In genomic region chr14:97532052-97532451, GRCh38 we compare ENCODE assay signal across 31 cellular contexts.
A peak's percentile ranks its signal among the peaks of the same experiment; 100 is the strongest.
DNase-seq lines count a peak whose midpoint lies in the region; ATAC-seq, FAIRE-seq and TF ChIP-seq lines count a peak whose summit lies in the region.
"Had no signal": no experiment of that assay in that cellular context is flagged by ENCODE, and none has a peak within 500 bp of the region (broad histone marks: within the 10 kb centered on the region; RNA-seq: fewer than 3 reads in every experiment).

No MANE protein-coding gene starts in this region.

- intact Hi-C loops in HepG2 (cut with micrococcal nuclease; ENCODE audit: unreplicated experiment) (no loop called here), right lobe of liver (cut with DNase I) (no loop called here)

- no peak for ATAC-seq in HepG2
- ATAC-seq in right lobe of liver, result no peak
- no peak for ATAC-seq in GM21786 (IDR thresholded peaks at IDR 0.05; ENCODE audit: unreplicated experiment)
- ATAC-seq: A549; CD8-positive, alpha-beta T cell had no signal

- no peak for FAIRE-seq in HepG2 (lab: Jason Lieb, UNC)
- FAIRE-seq: A204.1, A549, D721Med had no signal

- H3K36me3 ChIP-seq in HepG2 (replicated peaks in 1 of 2; ENCODE audit: control insufficient read depth in 1 of 2, insufficient read depth in 2 of 2, low read length in 2 of 2) (no peaks in the 10 kb centered on the region), right lobe of liver (no peaks in the 10 kb centered on the region), HEK293 (ENCODE audit: control insufficient read depth in 2 of 2, insufficient read depth in 1 of 2, low read length in 2 of 2) (no peaks in the 10 kb centered on the region)
- H3K36me3 ChIP-seq: BE2C; BLaER1; BLaER1 treated with 17β-estradiol and CSF1 and Interleukin-3, amounts not matched to agents 10 nM and 100 nM had no signal

- H3K4me3 ChIP-seq in HepG2 (replicated peaks in 1 of 3; ENCODE audit: insufficient read depth in 1 of 3, low read depth in 2 of 3, low read length in 3 of 3), result no peak overlapping the region
- H3K4me3 ChIP-seq in right lobe of liver, result no peak overlapping the region
- H3K4me3 ChIP-seq in HEK293 (ENCODE audit: low read depth, low read length), result no peak overlapping the region
- H3K4me3 ChIP-seq: A549; BLaER1; BLaER1 treated with 17β-estradiol and CSF1 and Interleukin-3, amounts not matched to agents 10 nM and 100 nM had no signal

- no peak for DNase-seq in HepG2 (ENCODE audit: low spot score)
- DNase-seq in right lobe of liver, result no peak
- DNase-seq: 8988T; ACHN; AML-193; BE2C; C1 segment of cervical spinal cord; Caco-2; Calu3; CD4-positive, alpha-beta memory T cell; CD4-positive, alpha-beta T cell; CD4-positive, CD25-positive, alpha-beta regulatory T cell; CD8-positive, alpha-beta memory T cell; CD8-positive, alpha-beta T cell; COR-L47; DMS 273 treated with DMSO at 0.1 percent for 48 hours; DMS153; DMS53; DMS79; DMS79 treated with DMSO at 0.1 percent for 48 hours; DND-41; EL had no signal

- POLR2A ChIA-PET in HepG2 (lab: Yijun Ruan, JAX), result no interaction called here
- POLR2A ChIA-PET in HEK293 (lab: Yijun Ruan, JAX), result no interaction called here

- no peak overlapping the region for H2AFZ ChIP-seq in HepG2 (ENCODE audit: low read length)

- H4K20me1 ChIP-seq in HepG2 (ENCODE audit: insufficient read depth, low read length), result no peaks in the 10 kb centered on the region
- H4K20me1 ChIP-seq: BLaER1; BLaER1 treated with 17β-estradiol and CSF1 and Interleukin-3, amounts not matched to agents 10 nM and 100 nM had no signal

- no peak for TF ChIP-seq RAD21 in HepG2 (CRISPR knock-in tag; IDR thresholded peaks at IDR 0.05)

- CTCF ChIA-PET in HepG2 (lab: Yijun Ruan, JAX; ENCODE audit: low intra/inter-chr PET ratio, low total read pairs), result no interaction called here
- CTCF ChIA-PET in HEK293 (lab: Yijun Ruan, JAX), result interaction anchor here (0.8 kb wide), 1 partner anchor 359 kb away, joined by 4 read pairs; no protein-coding TSS in a partner anchor

- WGBS in HepG2 (ENCODE audit: low lambda C conversion rate), result 0% methylated on average over 1 of the region's 1 CpG
- WGBS in right lobe of liver (ENCODE audit: insufficient coverage, low coverage, low lambda C conversion rate, missing lambda C conversion rate), result 57% methylated on average over 1 of the region's 1 CpG

- H3K27ac ChIP-seq in HepG2 (ENCODE audit: extremely low read length, insufficient read depth, low read length) (no peak overlapping the region), right lobe of liver (no peak overlapping the region), HEK293 (ENCODE audit: extremely low read depth, low read depth, low read length) (no peak overlapping the region)
- H3K27ac ChIP-seq: 22Rv1; A549; BLaER1; BLaER1 treated with 17β-estradiol and CSF1 and Interleukin-3, amounts not matched to agents 10 nM and 100 nM; C4-2B had no signal

- H3K27me3 ChIP-seq in HepG2 (ENCODE audit: control insufficient read depth in 1 of 2, insufficient read depth in 2 of 2, low read length in 2 of 2) (no peaks in the 10 kb centered on the region), right lobe of liver (no peaks in the 10 kb centered on the region)
- H3K27me3 ChIP-seq: BE2C; BLaER1; BLaER1 treated with 17β-estradiol and CSF1 and Interleukin-3, amounts not matched to agents 10 nM and 100 nM had no signal

- no peak overlapping the region for H3K4me2 ChIP-seq in HepG2 (ENCODE audit: low read depth, low read length)
- H3K4me2 ChIP-seq: A549; BLaER1; BLaER1 treated with 17β-estradiol and CSF1 and Interleukin-3, amounts not matched to agents 10 nM and 100 nM had no signal

- TF ChIP-seq CTCF in HepG2 (CRISPR knock-in tag; IDR thresholded peaks at IDR 0.05) (no peak), right lobe of liver (IDR thresholded peaks at IDR 0.05) (no peak), HEK293 (tag by site-specific recombination; IDR thresholded peaks at IDR 0.05) (no peak)

- in situ Hi-C loops in HepG2 (cut with HindIII; ENCODE audit: extremely low pct_ligation_motif_present, low pct_unique_long_range_greater_than_20kb), result no loop called here

- H3K79me2 ChIP-seq in HepG2 (ENCODE audit: insufficient read depth, low read length), result no peaks in the 10 kb centered on the region

- H3K9ac ChIP-seq in HepG2 (ENCODE audit: insufficient read depth, low read depth, low read length), result no peak overlapping the region
- H3K9ac ChIP-seq: BLaER1; BLaER1 treated with 17β-estradiol and CSF1 and Interleukin-3, amounts not matched to agents 10 nM and 100 nM had no signal

- H3K4me1 ChIP-seq in HepG2 (ENCODE audit: insufficient read depth, low read length) (no peaks in the 10 kb centered on the region), right lobe of liver (no peaks in the 10 kb centered on the region), HEK293 (ENCODE audit: control insufficient read depth, insufficient read depth, low read length) (no peaks in the 10 kb centered on the region)
- H3K4me1 ChIP-seq: A549, BE2C, BLaER1, Caco-2 had no signal

- TF ChIP-seq EP300 in HepG2 (IDR thresholded peaks at IDR 0.05; ENCODE audit: low read depth in 2 of 2, low read length in 2 of 2) (no peak), HepG2 (CRISPR knock-in tag; IDR thresholded peaks at IDR 0.05; ENCODE audit: borderline replicate concordance) (no peak)

- BruUV-seq in HepG2 (replicated peaks; lab: Mats Ljungman, UMichigan), result no TSS peak

- peaks cover 73% of the 10 kb centered on the region for H3K9me3 ChIP-seq in HepG2 (ENCODE audit: low read length)
- no peaks in the 10 kb centered on the region for H3K9me3 ChIP-seq in right lobe of liver
- H3K9me3 ChIP-seq in HEK293 (ENCODE audit: control insufficient read depth, insufficient read depth, low read depth, low read length), result no peaks in the 10 kb centered on the region
- H3K9me3 ChIP-seq: A549; BE2C; BLaER1; BLaER1 treated with 17β-estradiol and CSF1 and Interleukin-3, amounts not matched to agents 10 nM and 100 nM; Caco-2 had no signal

- TF ChIP-seq POLR2A in HepG2 (IDR thresholded peaks at IDR 0.05; ENCODE audit: insufficient read depth in 1 of 2, low read depth in 2 of 2, low read length in 2 of 2) (no peak), right lobe of liver (IDR thresholded peaks at IDR 0.05) (no peak)

TF ChIP-seq in HepG2, 621 proteins besides CTCF, POLR2A, EP300 and RAD21:
- TF ChIP-seq, protein P1, sequence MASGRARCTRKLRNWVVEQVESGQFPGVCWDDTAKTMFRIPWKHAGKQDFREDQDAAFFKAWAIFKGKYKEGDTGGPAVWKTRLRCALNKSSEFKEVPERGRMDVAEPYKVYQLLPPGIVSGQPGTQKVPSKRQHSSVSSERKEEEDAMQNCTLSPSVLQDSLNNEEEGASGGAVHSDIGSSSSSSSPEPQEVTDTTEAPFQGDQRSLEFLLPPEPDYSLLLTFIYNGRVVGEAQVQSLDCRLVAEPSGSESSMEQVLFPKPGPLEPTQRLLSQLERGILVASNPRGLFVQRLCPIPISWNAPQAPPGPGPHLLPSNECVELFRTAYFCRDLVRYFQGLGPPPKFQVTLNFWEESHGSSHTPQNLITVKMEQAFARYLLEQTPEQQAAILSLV (CRISPR knock-in tag; IDR thresholded peaks at IDR 0.05; ENCODE audit: borderline replicate concordance), result no peak
- TF ChIP-seq CREB1 (IDR thresholded peaks at IDR 0.05) (peak; percentile 85), CREB1 (CRISPR knock-in tag; IDR thresholded peaks at IDR 0.05) (no peak), ZNF619 (CRISPR knock-in tag; IDR thresholded peaks at IDR 0.05) (no peak), LCORL (IDR thresholded peaks at IDR 0.05) (no peak), LCORL (CRISPR knock-in tag; IDR thresholded peaks at IDR 0.05) (no peak)

TF ChIP-seq in HEK293, 187 proteins besides CTCF, POLR2A, EP300 and RAD21:
- TF ChIP-seq ZNF513 (tag by site-specific recombination; IDR thresholded peaks at IDR 0.05) (peak; percentile 71), ZNF211 (tag by site-specific recombination; IDR thresholded peaks at IDR 0.05; ENCODE audit: low read depth) (no peak), ZNF19 (tag by site-specific recombination; IDR thresholded peaks at IDR 0.05; ENCODE audit: low read depth) (no peak)

Comparison
In these comparisons a context has a peak if more than half of its experiments do, and no peak if none do; other contexts are left out.
1. Of the 63 proteins assayed by ChIP-seq in both HepG2 and HEK293: peak only in HepG2: none; only in HEK293: ZNF513; in both: none; in neither: 62.